ENCODE assay signal across 11 cellular contexts in genomic region chr3:3333571-3333970, GRCh38.
"Had no signal": no experiment of that assay in that cellular context is flagged by ENCODE, and none has a peak within 500 bp of the region (broad histone marks: within the 10 kb centered on the region; RNA-seq: fewer than 3 reads in every experiment).

No MANE protein-coding gene starts in this region.

- H3K36me3 ChIP-seq: HAP-1 had no signal

- H3K9me3 ChIP-seq: HAP-1 had no signal

- FAIRE-seq: H1, H54 had no signal

- H3K4me2 ChIP-seq: GM23338 had no signal

- DNase-seq: GM23248, GOT3, H7, H9, HCEC 1CT, HFFc6 had no signal

- ATAC-seq: GM23338, HCT116 had no signal

- H3K27ac ChIP-seq: GM23248 had no signal

- H3K4me1 ChIP-seq: HAP-1 had no signal

- H2AFZ ChIP-seq: GM23248, GM23338 had no signal

- H3K4me3 ChIP-seq: GM23248, GM23338, HAP-1 had no signal

- H3K9ac ChIP-seq: GM23248 had no signal
